In the genomic region with DNA sequence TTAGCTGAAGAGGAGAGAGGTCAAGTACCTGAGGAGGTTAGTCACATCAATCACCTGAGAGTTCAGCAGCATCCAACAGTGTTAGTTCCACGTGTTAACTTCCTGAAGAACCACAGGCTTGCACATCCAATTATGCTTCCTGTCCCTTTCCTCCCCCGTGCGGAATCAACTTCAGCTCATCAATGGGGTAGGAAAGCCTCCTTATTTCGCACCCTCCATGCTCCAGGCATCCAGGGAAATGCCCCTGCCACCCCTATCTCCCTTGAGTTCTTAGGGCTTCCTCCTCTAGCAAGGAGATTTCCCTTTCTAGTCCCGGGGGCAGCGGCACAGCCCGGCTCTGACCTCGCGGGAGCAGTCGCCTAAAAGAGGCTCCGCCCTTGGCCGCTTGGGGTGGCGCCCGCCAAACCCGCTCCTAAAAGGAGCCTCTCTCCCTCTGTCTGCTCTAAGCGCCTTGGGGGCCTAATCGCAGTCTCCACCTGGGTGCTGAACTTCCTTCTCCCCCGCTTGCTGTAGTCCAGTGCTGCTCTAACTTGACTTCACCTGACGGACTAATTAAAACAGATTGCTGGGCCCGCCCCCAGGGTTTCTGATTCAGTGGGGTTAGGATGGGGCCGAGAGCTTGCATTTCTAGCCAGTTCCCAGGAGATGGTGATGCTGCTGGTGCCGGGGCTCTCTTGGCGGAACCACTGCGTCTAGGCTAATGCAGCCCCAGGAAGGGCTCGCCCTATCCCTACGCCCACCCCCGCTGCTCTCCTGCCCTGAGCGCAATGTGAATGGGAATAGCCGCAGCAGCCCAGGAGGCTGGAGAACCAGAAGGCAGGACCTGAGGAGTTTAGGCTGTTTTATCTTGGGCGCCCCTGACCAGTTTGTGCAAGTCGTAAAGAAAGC, we compare ENCODE assay signal across 9 cellular contexts. TPM values are rescaled to one million over a fixed set of nuclear protein-coding genes. Genes with fewer than 3 reads are reported as not detected.
DNase-seq lines count a peak whose midpoint lies in the region; ATAC-seq and TF ChIP-seq lines count a peak whose summit lies in the region.
"Had no signal": no experiment of that assay in that cellular context is flagged by ENCODE, and none has a peak within 500 bp of the region (broad histone marks: within the 10 kb centered on the region; RNA-seq: fewer than 3 reads in every experiment).

No MANE protein-coding gene starts in this region.

- H3K27me3 ChIP-seq in effector memory CD4-positive, alpha-beta T cell (replicated peaks; ENCODE audit: control insufficient read depth, insufficient read depth, low read length, poor library complexity, severe bottlenecking), result no peaks in the 10 kb centered on the region
- H3K27me3 ChIP-seq: body of pancreas had no signal

- H3K4me3 Mint-ChIP-seq in HFFc6 (peak overlapping the region; percentile 85), naive B cell (peak overlapping the region; percentile 62 to 86 (median 78))

- H3K27ac ChIP-seq in effector memory CD4-positive, alpha-beta T cell (ENCODE audit: insufficient read depth, low read length, poor library complexity, severe bottlenecking), result no peak overlapping the region

- H3K9me3 Mint-ChIP-seq in HFFc6 (no peaks in the 10 kb centered on the region), naive B cell (no peaks in the 10 kb centered on the region)

- H3K27me3 Mint-ChIP-seq in HFFc6 (ENCODE audit: insufficient read depth) (peaks cover 4% of the 10 kb centered on the region; the same call in 1 of the 2 replicates), naive B cell (peaks cover 9 to 28% (median 20%) of the 10 kb centered on the region in 3 donors)

- no peaks in the 10 kb centered on the region for H3K36me3 ChIP-seq in effector memory CD4-positive, alpha-beta T cell (ENCODE audit: control insufficient read depth, insufficient read depth, low read length)

- ATAC-seq in SK-N-SH treated with all-trans-retinoic acid at 6 μM for 48 hours, result peak; percentile 3; the same call in 1 of the 3 replicates
- ATAC-seq in naive B cell (ENCODE audit: low read depth in 2 of 2), result no peak
- ATAC-seq in HG02642 (IDR thresholded peaks at IDR 0.05; ENCODE audit: poor library complexity, unreplicated experiment), result no peak
- ATAC-seq: body of pancreas had no signal

- peak; percentile 42 for DNase-seq in NCI-H1092 treated with DMSO at 0.1 percent for 48 hours (lab: John Stamatoyannopoulos, UW)
- DNase-seq in NCI-H1092 (lab: John Stamatoyannopoulos, UW), result no peak
- no peak for DNase-seq in HFFc6
- no peak for DNase-seq in effector memory CD4-positive, alpha-beta T cell
- no peak for DNase-seq in naive B cell
- DNase-seq in cerebellar cortex (ENCODE audit: low spot score), result no peak

- H3K27ac Mint-ChIP-seq in HFFc6 (peak overlapping the region; percentile 32; the same call in 1 of the 2 replicates), naive B cell (peak overlapping the region in 3 of 6 donors; percentile 5 to 80 (median 62))

- H3K4me1 Mint-ChIP-seq in HFFc6 (ENCODE audit: low read depth) (peaks cover 50% of the 10 kb centered on the region), naive B cell (peaks cover 44 to 56% (median 50%) of the 10 kb centered on the region in 3 donors)

- H3K36me3 Mint-ChIP-seq in HFFc6 (ENCODE audit: low read depth) (no peaks in the 10 kb centered on the region), naive B cell (no peaks in the 10 kb centered on the region)

- TF ChIP-seq CTCF in HFFc6 (IDR thresholded peaks at IDR 0.05), result no peak

- peaks cover 41% of the 10 kb centered on the region for H3K4me1 ChIP-seq in effector memory CD4-positive, alpha-beta T cell (ENCODE audit: control insufficient read depth, insufficient read depth, low read length, poor library complexity, severe bottlenecking)

- peak overlapping the region; percentile 23 for H3K4me3 ChIP-seq in effector memory CD4-positive, alpha-beta T cell (ENCODE audit: insufficient read depth, low read depth, low read length, poor library complexity, severe bottlenecking)
- H3K4me3 ChIP-seq: body of pancreas had no signal

- no peaks in the 10 kb centered on the region for H3K9me3 ChIP-seq in effector memory CD4-positive, alpha-beta T cell (ENCODE audit: control insufficient read depth, low read length)
- H3K9me3 ChIP-seq: body of pancreas had no signal

TF ChIP-seq in SK-N-SH treated with all-trans-retinoic acid at 6 μM for 48 hours, 23 proteins besides CTCF, POLR2A, EP300 and RAD21:
- TF ChIP-seq ZNF70 (CRISPR knock-in tag; IDR thresholded peaks at IDR 0.05), result no peak
- TF ChIP-seq, protein P1, sequence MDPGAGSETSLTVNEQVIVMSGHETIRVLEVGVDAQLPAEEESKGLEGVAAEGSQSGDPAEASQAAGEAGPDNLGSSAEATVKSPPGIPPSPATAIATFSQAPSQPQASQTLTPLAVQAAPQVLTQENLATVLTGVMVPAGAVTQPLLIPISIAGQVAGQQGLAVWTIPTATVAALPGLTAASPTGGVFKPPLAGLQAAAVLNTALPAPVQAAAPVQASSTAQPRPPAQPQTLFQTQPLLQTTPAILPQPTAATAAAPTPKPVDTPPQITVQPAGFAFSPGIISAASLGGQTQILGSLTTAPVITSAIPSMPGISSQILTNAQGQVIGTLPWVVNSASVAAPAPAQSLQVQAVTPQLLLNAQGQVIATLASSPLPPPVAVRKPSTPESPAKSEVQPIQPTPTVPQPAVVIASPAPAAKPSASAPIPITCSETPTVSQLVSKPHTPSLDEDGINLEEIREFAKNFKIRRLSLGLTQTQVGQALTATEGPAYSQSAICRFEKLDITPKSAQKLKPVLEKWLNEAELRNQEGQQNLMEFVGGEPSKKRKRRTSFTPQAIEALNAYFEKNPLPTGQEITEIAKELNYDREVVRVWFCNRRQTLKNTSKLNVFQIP (CRISPR knock-in tag; IDR thresholded peaks at IDR 0.05; ENCODE audit: borderline replicate concordance, low read depth), result no peak
- TF ChIP-seq OSR1 (CRISPR knock-in tag; IDR thresholded peaks at IDR 0.05), result no peak
- no peak for TF ChIP-seq ISL1 (CRISPR knock-in tag; IDR thresholded peaks at IDR 0.05)
- TF ChIP-seq GLIS3 (CRISPR knock-in tag; IDR thresholded peaks at IDR 0.05), result no peak
- TF ChIP-seq RARB (CRISPR knock-in tag; IDR thresholded peaks at IDR 0.05), result no peak
TF ChIP-seq in SK-N-SH treated with all-trans-retinoic acid at 6 μM for 48 hours: peak in this region for 0.

RNA-seq across cellular contexts. Expression of a gene that starts 3.4 kb away (rescaled TPM):
- 1 to 10 TPM; 3.2 to 3.7 (median 3.4) TPM for total RNA-seq in HFFc6 (2021; fragmentation: NEBNext Ultra II Directional; extraction: Animal tissue kit (Norgen Biotek cat#: 25700))
- polyA plus RNA-seq in naive B cell (ENCODE audit: low read depth in 6 of 6), result 1 to 10 TPM in 1 of 6 donors, under 1 TPM in 5; 0.03 to 1.2 (median 0.53) TPM

RNA-seq across cellular contexts. Expression of a gene that starts 54.6 kb away (rescaled TPM):
- total RNA-seq in HFFc6 (2021; fragmentation: NEBNext Ultra II Directional; extraction: Animal tissue kit (Norgen Biotek cat#: 25700)), result 10 to 100 TPM; 63.2 to 73.3 (median 69.3) TPM
- 100 to 1,000 TPM; 192 to 245 (median 213) TPM for polyA plus RNA-seq in naive B cell (ENCODE audit: low read depth in 6 of 6)
